In genomic region chr3:194472290-194472920, GRCh38 we compare ENCODE assay signal across 1 cellular context.
TF ChIP-seq lines count a peak whose summit lies in the region.

No MANE protein-coding gene starts in this region.

TF ChIP-seq in K562, 482 proteins besides CTCF, POLR2A, EP300 and RAD21 (continued from another document):
- TF ChIP-seq U2AF2 (optimal IDR thresholded peaks at IDR 0.05; ENCODE audit: low read depth, low read length): no peak
- peak; percentile 47; the same call in 1 of the 2 replicates for TF ChIP-seq NBN (IDR thresholded peaks at IDR 0.05; ENCODE audit: low read depth)
- TF ChIP-seq STAT5B (CRISPR knock-in tag; IDR thresholded peaks at IDR 0.05): no peak
- no peak for TF ChIP-seq PBX2 (CRISPR knock-in tag; IDR thresholded peaks at IDR 0.05; ENCODE audit: low read depth)
- TF ChIP-seq PBX2 (tag; conservative IDR thresholded peaks at IDR 0.05; ENCODE audit: low read depth): 0 out of 2 replicates have a peak, but pooled peaks have one; percentile 13
- TF ChIP-seq RERE (CRISPR knock-in tag; IDR thresholded peaks at IDR 0.05; ENCODE audit: borderline replicate concordance): no peak
- TF ChIP-seq CEBPZ (IDR thresholded peaks at IDR 0.05; ENCODE audit: borderline replicate concordance, low read depth, low read length): no peak
- no peak for TF ChIP-seq NR2C2 (CRISPR knock-in tag; IDR thresholded peaks at IDR 0.05)
- TF ChIP-seq NR2C2 (tag; IDR thresholded peaks at IDR 0.05): no peak
- TF ChIP-seq CHAMP1 (IDR thresholded peaks at IDR 0.05): no peak
- no peak for TF ChIP-seq ZNF239 (CRISPR knock-in tag; IDR thresholded peaks at IDR 0.05)
- no peak for TF ChIP-seq HOXB6 (CRISPR knock-in tag; IDR thresholded peaks at IDR 0.05; ENCODE audit: borderline replicate concordance)
- no peak for TF ChIP-seq PHB (CRISPR knock-in tag; IDR thresholded peaks at IDR 0.05)
- TF ChIP-seq LCOR (CRISPR knock-in tag; IDR thresholded peaks at IDR 0.05): no peak
- no peak for TF ChIP-seq CBX1 (IDR thresholded peaks at IDR 0.05; ENCODE audit: low read depth)
- no peak for TF ChIP-seq HDAC6 (IDR thresholded peaks at IDR 0.05; ENCODE audit: low read depth, low read length)
- TF ChIP-seq ZNF699 (CRISPR knock-in tag; IDR thresholded peaks at IDR 0.05; ENCODE audit: insufficient replicate concordance): no peak
- no peak for TF ChIP-seq STAT6 (CRISPR knock-in tag; IDR thresholded peaks at IDR 0.05)
- TF ChIP-seq ZNF507 (tag; conservative IDR thresholded peaks at IDR 0.05): no peak
- no peak for TF ChIP-seq SOX6 (IDR thresholded peaks at IDR 0.05)
- no peak for TF ChIP-seq FOXO4 (CRISPR knock-in tag; IDR thresholded peaks at IDR 0.05)
- no peak for TF ChIP-seq C11orf30 (IDR thresholded peaks at IDR 0.05; ENCODE audit: low read depth)
- 0 out of 2 replicates have a peak, but pooled peaks have one; percentile 10 for TF ChIP-seq ESRRA (IDR thresholded peaks at IDR 0.05; ENCODE audit: borderline replicate concordance, low read depth)
- no peak for TF ChIP-seq RBM15 (IDR thresholded peaks at IDR 0.05; ENCODE audit: insufficient read depth, low read length)
- TF ChIP-seq CHCHD3 (CRISPR knock-in tag; IDR thresholded peaks at IDR 0.05): no peak
- peak; percentile 97 for TF ChIP-seq DEAF1 (CRISPR knock-in tag; IDR thresholded peaks at IDR 0.05)
